In the genomic region with DNA sequence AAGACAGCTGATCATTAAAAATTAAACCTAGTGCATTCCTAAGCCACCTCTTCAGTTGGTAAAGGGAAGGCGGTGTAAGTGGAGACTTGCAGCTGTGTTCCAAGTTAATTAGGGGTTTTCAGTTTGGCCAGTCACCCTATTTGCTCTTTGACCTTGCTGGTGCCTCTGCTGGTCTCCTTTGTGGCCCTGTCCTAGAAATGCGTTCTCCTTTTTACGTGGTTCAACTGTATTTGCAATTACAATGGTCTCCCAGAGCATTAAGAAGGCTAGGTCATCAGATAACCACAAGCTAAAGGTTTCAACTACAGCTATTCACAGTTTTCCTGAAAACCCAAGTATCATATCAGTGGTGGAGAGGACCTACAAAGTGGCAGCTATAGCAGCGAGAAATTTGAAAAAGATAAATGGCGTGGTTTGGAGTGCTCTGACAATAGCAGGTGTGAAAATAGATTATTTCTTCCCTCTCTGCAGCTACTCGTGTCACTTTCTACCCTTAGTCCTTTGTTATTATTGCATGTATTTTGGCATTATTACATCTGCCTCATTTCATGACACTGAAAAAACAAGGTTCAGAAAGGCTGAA, we compare ENCODE assay signal across 32 cellular contexts.
DNase-seq lines count a peak whose midpoint lies in the region; ATAC-seq, FAIRE-seq and TF ChIP-seq lines count a peak whose summit lies in the region.
"Had no signal": no experiment of that assay in that cellular context is flagged by ENCODE, and none has a peak within 500 bp of the region (broad histone marks: within the 10 kb centered on the region; RNA-seq: fewer than 3 reads in every experiment).

No MANE protein-coding gene starts in this region.

- no peak overlapping the region for H4K8ac ChIP-seq in H1 (ENCODE audit: extremely low read depth, insufficient read depth, low read length)

- no peak overlapping the region for H3K23ac ChIP-seq in H1 (ENCODE audit: insufficient read length)

- no peak overlapping the region for H2BK120ac ChIP-seq in H1 (replicated peaks; ENCODE audit: low read depth, low read length)

- H3K56ac ChIP-seq in H1 (replicated peaks; ENCODE audit: insufficient read length, low read depth, low read length), result no peak overlapping the region

- H3K4me1 Mint-ChIP-seq in progenitor cell of endocrine pancreas (ENCODE audit: low read depth), result peaks cover 55% of the 10 kb centered on the region
- H3K4me1 Mint-ChIP-seq: activated CD4-positive, alpha-beta memory T cell treated with anti-CD3 and anti-CD28 coated beads, Interleukin-2, amount 10 ng/mL, durations not matched to agents 7 days and 5 days; CD4-positive, CD25-positive, alpha-beta regulatory T cell had no signal

- no peak overlapping the region for H3K18ac ChIP-seq in H1 (ENCODE audit: extremely low read depth, low read length)

- H3K36me3 Mint-ChIP-seq in progenitor cell of endocrine pancreas (ENCODE audit: insufficient read depth), result peaks cover 2% of the 10 kb centered on the region
- H3K36me3 Mint-ChIP-seq: CD4-positive, CD25-positive, alpha-beta regulatory T cell; IgD-negative memory B cell; T-cell had no signal

- H3K27me3 Mint-ChIP-seq in progenitor cell of endocrine pancreas, result no peaks in the 10 kb centered on the region

- H3K4me1 ChIP-seq in left ventricle myocardium inferior, result peaks cover 23% of the 10 kb centered on the region
- peaks cover 0 to 6% (median 1%) of the 10 kb centered on the region in 4 experiments; a peak in 1 of 7 replicates for H3K4me1 ChIP-seq in H1 (replicated peaks in 1 of 4; ENCODE audit: control insufficient read depth in 3 of 4, insufficient read depth in 4 of 4, low read length in 3 of 4)
- H3K4me1 ChIP-seq: adrenal gland, right lobe of liver, spleen had no signal

- CTCF ChIA-PET in H1 (lab: Charles Lee; ENCODE audit: partially characterized antibody), result interaction anchor here (0.9 to 1.6 kb wide), 5 partner anchors 9 to 237 kb away, joined by 3 to 6 read pairs (median 4); no protein-coding TSS in a partner anchor

- no peak overlapping the region for H2BK5ac ChIP-seq in H1 (ENCODE audit: low read depth, low read length)

- H2AK5ac ChIP-seq in H1 (ENCODE audit: low read depth, low read length), result no peak overlapping the region

- 69% methylated on average over 6 of the region's 6 CpGs; no CpG with 5 or more reads in 1 of the 2 experiments for WGBS in H1 (ENCODE audit: extremely low coverage in 1 of 2, insufficient coverage in 1 of 2, insufficient read length in 1 of 2, insufficient replicate concordance in 2 of 2, low coverage in 1 of 2, low lambda C conversion rate in 2 of 2, missing lambda C conversion rate in 1 of 2), 2 experiments

- no peak overlapping the region for H2BK15ac ChIP-seq in H1 (ENCODE audit: low read length)

- H3K9ac ChIP-seq in H1 (replicated peaks in 1 of 4; ENCODE audit: extremely low read depth in 1 of 4, low read depth in 3 of 4, low read length in 3 of 4), result no peak overlapping the region

- H3K9me3 Mint-ChIP-seq in progenitor cell of endocrine pancreas (ENCODE audit: low read depth), result peaks cover 3% of the 10 kb centered on the region
- H3K9me3 Mint-ChIP-seq: HFFc6 had no signal

- peak overlapping the region; percentile 24; the same call in 1 of the 2 replicates for H2AFZ ChIP-seq in H1 (ENCODE audit: low read length)
- H2AFZ ChIP-seq: hepatocyte had no signal

- no peak overlapping the region for H4K5ac ChIP-seq in H1 (ENCODE audit: insufficient read length, low read depth, low read length)

- no peak overlapping the region for H3K4ac ChIP-seq in H1 (replicated peaks; ENCODE audit: insufficient read length, low read depth, low read length)

- TF ChIP-seq RAD21 in H1 (IDR thresholded peaks at IDR 0.05 in 1 of 2, conservative IDR thresholded peaks at IDR 0.05 in 1 of 2; ENCODE audit: low read depth in 2 of 2, low read length in 2 of 2), result no peak

- DNase-seq in left cardiac atrium (no peak), left ventricle myocardium inferior (no peak), OCI-M1 (lab: John Stamatoyannopoulos, UW) (peak; percentile 88), H1 (ENCODE audit: low read depth in 1 of 2, low spot score in 2 of 2) (no peak), progenitor cell of endocrine pancreas (ENCODE audit: low spot score, unreplicated experiment) (no peak), caudate nucleus (lab: John Stamatoyannopoulos, UW) (no peak)
- DNase-seq in NK-92 treated with Interleukin-12 subunit alpha and Interleukin-12 subunit beta, amount 100 ng/mL, for 24 hours (lab: John Stamatoyannopoulos, UW), result no peak
- DNase-seq: activated CD4-positive, alpha-beta memory T cell treated with anti-CD3 and anti-CD28 coated beads, Interleukin-2, amount 10 ng/mL, durations not matched to agents 7 days and 5 days; activated CD8-positive, alpha-beta memory T cell treated with anti-CD3 and anti-CD28 coated beads, Interleukin-2, amount 50 U/mL, for 48 hours; activated naive CD4-positive, alpha-beta T cell treated with anti-CD3 and anti-CD28 coated beads for 36 hours; brain microvascular endothelial cell; Calu3; CD4-positive, CD25-positive, alpha-beta regulatory T cell; DMS79 treated with DMSO at 0.1 percent for 48 hours; HFFc6; kidney glomerular epithelial cell; MM.1S; NCI-H1436 treated with DMSO at 0.1 percent for 48 hours; NCI-H446; NCI-H774; right lobe of liver; spleen; stimulated activated CD4-positive, alpha-beta T cell treated with anti-CD3 and anti-CD28 coated beads, Interleukin-2, amount 100 ng/mL, for 24 hours; stimulated activated naive CD8-positive, alpha-beta T cell treated with anti-CD3 and anti-CD28 coated beads, Interleukin-15, Interleukin-2, amounts not matched to agents 100 U/mL and 50 U/mL, for 24 hours; T-cell had no signal

- H3K4me3 ChIP-seq in left ventricle myocardium inferior (no peak overlapping the region), H1 (ENCODE audit: extremely low read depth in 1 of 4, insufficient read depth in 2 of 4, low read depth in 3 of 4, low read length in 4 of 4) (no peak overlapping the region)
- H3K4me3 ChIP-seq: adrenal gland, hepatocyte, right lobe of liver, spleen had no signal

- H2BK20ac ChIP-seq in H1 (ENCODE audit: low read length), result no peak overlapping the region

- intact Hi-C loops in left cardiac atrium (cut with DNase I), result no loop called here
- intact Hi-C loops in left ventricle myocardium inferior (cut with micrococcal nuclease), result no loop called here

- H3K23me2 ChIP-seq in H1 (ENCODE audit: low read depth, low read length), result no peaks in the 10 kb centered on the region

- H3K27ac Mint-ChIP-seq in progenitor cell of endocrine pancreas, result no peak overlapping the region
- H3K27ac Mint-ChIP-seq: activated CD4-positive, alpha-beta memory T cell treated with anti-CD3 and anti-CD28 coated beads, Interleukin-2, amount 10 ng/mL, durations not matched to agents 7 days and 5 days; activated naive CD4-positive, alpha-beta T cell treated with anti-CD3 and anti-CD28 coated beads for 36 hours; activated T-helper 1 cell treated with anti-CD3 and anti-CD28 coated beads, Interleukin-12 subunit alpha, Interleukin-12 subunit beta, Interleukin-2, Interleukin-4 antibody, amounts not matched to agents 30 ng/mL and 10 ng/mL and 1 ng/mL, durations not matched to agents 14 hours and 24 hours and 36 hours; CD4-positive, CD25-positive, alpha-beta regulatory T cell; HFFc6; IgD-negative memory B cell; T-cell had no signal

- H3K4me2 ChIP-seq in H1 (ENCODE audit: insufficient read depth in 1 of 2, low read depth in 2 of 2, low read length in 2 of 2), result no peak overlapping the region
- H3K4me2 ChIP-seq: hepatocyte had no signal

- no peaks in the 10 kb centered on the region for H3K79me2 ChIP-seq in H1 (ENCODE audit: control insufficient read depth in 1 of 2, insufficient read depth in 2 of 2, low read length in 2 of 2)
- H3K79me2 ChIP-seq: hepatocyte had no signal

- TF ChIP-seq CTCF in left ventricle myocardium inferior (IDR thresholded peaks at IDR 0.05; ENCODE audit: borderline replicate concordance), result no peak
- TF ChIP-seq CTCF in H1 (IDR thresholded peaks at IDR 0.05; ENCODE audit: control extremely low read depth in 1 of 3, insufficient read depth in 1 of 3, low read depth in 1 of 3, low read length in 3 of 3), result no peak
- TF ChIP-seq CTCF in progenitor cell of endocrine pancreas (IDR thresholded peaks at IDR 0.05; ENCODE audit: unreplicated experiment), result no peak

- H3K27me3 ChIP-seq in left ventricle myocardium inferior (ENCODE audit: low read depth) (peaks cover 5% of the 10 kb centered on the region), H1 (replicated peaks in 1 of 4; ENCODE audit: control insufficient read depth in 3 of 4, extremely low read depth in 1 of 4, insufficient read depth in 3 of 4, low read length in 3 of 4) (no peaks in the 10 kb centered on the region)
- H3K27me3 ChIP-seq: adrenal gland, brain microvascular endothelial cell, hepatocyte, neutrophil, right lobe of liver, spleen had no signal

- H3K79me1 ChIP-seq in H1 (ENCODE audit: low read depth, low read length), result no peaks in the 10 kb centered on the region

- peak; percentile 17 to 41 for ATAC-seq in left cardiac atrium
- ATAC-seq in HG03439 (IDR thresholded peaks at IDR 0.05; ENCODE audit: unreplicated experiment), result no peak
- ATAC-seq: right lobe of liver; stimulated activated naive CD8-positive, alpha-beta T cell treated with anti-CD3 and anti-CD28 coated beads, Interleukin-15, Interleukin-2, amounts not matched to agents 100 U/mL and 50 U/mL, for 24 hours; T-cell had no signal

- POLR2A ChIA-PET in H1 (lab: Charles Lee; ENCODE audit: partially characterized antibody), result interaction anchor here (0.6 kb wide), 1 partner anchor 412 kb away, joined by 4 read pairs; no protein-coding TSS in a partner anchor

- no peak overlapping the region for H3K14ac ChIP-seq in H1 (ENCODE audit: insufficient read length)

- no peak for TF ChIP-seq EP300 in H1 (IDR thresholded peaks at IDR 0.05; ENCODE audit: borderline replicate concordance in 1 of 2, low read depth in 2 of 2, low read length in 2 of 2)

- H3K36me3 ChIP-seq in left ventricle myocardium inferior (no peaks in the 10 kb centered on the region), H1 (ENCODE audit: control insufficient read depth in 2 of 4, insufficient read depth in 4 of 4, low read length in 3 of 4) (no peaks in the 10 kb centered on the region)
- H3K36me3 ChIP-seq: adrenal gland, brain microvascular endothelial cell, neutrophil, right lobe of liver, spleen had no signal

- no peak overlapping the region for H3K4me3 Mint-ChIP-seq in progenitor cell of endocrine pancreas (ENCODE audit: low read depth)
- H3K4me3 Mint-ChIP-seq: activated CD4-positive, alpha-beta memory T cell treated with anti-CD3 and anti-CD28 coated beads, Interleukin-2, amount 10 ng/mL, durations not matched to agents 7 days and 5 days; activated naive CD4-positive, alpha-beta T cell treated with anti-CD3 and anti-CD28 coated beads for 36 hours; activated T-helper 1 cell treated with anti-CD3 and anti-CD28 coated beads, Interleukin-12 subunit alpha, Interleukin-12 subunit beta, Interleukin-2, Interleukin-4 antibody, amounts not matched to agents 30 ng/mL and 10 ng/mL and 1 ng/mL, durations not matched to agents 14 hours and 24 hours and 36 hours; CD4-positive, CD25-positive, alpha-beta regulatory T cell; HFFc6; IgD-negative memory B cell; T-cell had no signal

- H4K91ac ChIP-seq in H1 (replicated peaks; ENCODE audit: insufficient read length, low read length), result no peak overlapping the region

- FAIRE-seq in H1 (lab: Jason Lieb, UNC), result no peak
- FAIRE-seq: A204.1 had no signal

- no peak overlapping the region for H3K27ac ChIP-seq in left ventricle myocardium inferior (replicated peaks)
- no peak overlapping the region for H3K27ac ChIP-seq in H1 (ENCODE audit: low read depth, low read length)
- H3K27ac ChIP-seq in caudate nucleus (ENCODE audit: low read depth, low read length), result no peak overlapping the region
- H3K27ac ChIP-seq: adrenal gland, brain microvascular endothelial cell, hepatocyte, neutrophil, right lobe of liver, spleen had no signal

- H3K9me3 ChIP-seq in left ventricle myocardium inferior (replicated peaks), result no peaks in the 10 kb centered on the region
- H3K9me3 ChIP-seq in H1 (ENCODE audit: insufficient read depth in 2 of 2, low read depth in 1 of 2, low read length in 1 of 2), result no peaks in the 10 kb centered on the region
- H3K9me3 ChIP-seq: adrenal gland, neutrophil, right lobe of liver had no signal

- H4K20me1 ChIP-seq in H1 (replicated peaks in 1 of 2; ENCODE audit: control insufficient read depth in 1 of 2, insufficient read depth in 2 of 2, low read length in 2 of 2), result no peaks in the 10 kb centered on the region

- H2BK12ac ChIP-seq in H1 (ENCODE audit: low read depth, low read length), result no peak overlapping the region

- TF ChIP-seq POLR2A in H1 (IDR thresholded peaks at IDR 0.05; ENCODE audit: control extremely low read depth in 1 of 2, low read depth in 2 of 2, low read length in 2 of 2), result no peak
